Comparison of ENCODE assay signal across 10 cellular contexts in genomic region chr6:41636803-41637178, GRCh38. TPM values are rescaled to one million over a fixed set of nuclear protein-coding genes. Genes with fewer than 3 reads are reported as not detected.
DNase-seq lines count a peak whose midpoint lies in the region; ATAC-seq, FAIRE-seq and TF ChIP-seq lines count a peak whose summit lies in the region.
"Had no signal": no experiment of that assay in that cellular context is flagged by ENCODE, and none has a peak within 500 bp of the region (broad histone marks: within the 10 kb centered on the region; RNA-seq: fewer than 3 reads in every experiment).

No MANE protein-coding gene starts in this region.

- H3K9me2 ChIP-seq in GM23338 (ENCODE audit: insufficient read depth), result no peaks in the 10 kb centered on the region

- H4K20me1 ChIP-seq in GM23338 (replicated peaks; ENCODE audit: insufficient read depth), result no peaks in the 10 kb centered on the region; the same call in 1 of the 2 replicates
- H4K20me1 ChIP-seq in astrocyte (ENCODE audit: insufficient read depth, low read length), result peaks cover 30% of the 10 kb centered on the region

- no peak for TF ChIP-seq CTCF in GM23338 (conservative IDR thresholded peaks at IDR 0.05; ENCODE audit: low read depth in 2 of 2)
- no peak for TF ChIP-seq CTCF in astrocyte (IDR thresholded peaks at IDR 0.05; ENCODE audit: insufficient read depth, low read depth, low read length)

- H3K36me3 Mint-ChIP-seq in GM23338 (ENCODE audit: low read depth) (peaks cover 11% of the 10 kb centered on the region), astrocyte (ENCODE audit: low read depth, unreplicated experiment) (peaks cover 13% of the 10 kb centered on the region)
- H3K36me3 Mint-ChIP-seq in activated CD4-positive, alpha-beta memory T cell treated with anti-CD3 and anti-CD28 coated beads, Interleukin-2, amount 10 ng/mL, durations not matched to agents 7 days and 5 days (ENCODE audit: low read depth), result no peaks in the 10 kb centered on the region
- H3K36me3 Mint-ChIP-seq: activated naive CD4-positive, alpha-beta T cell treated with anti-CD3 and anti-CD28 coated beads, Interleukin-2, amount 50 U/mL, for 24 hours had no signal

- H3K9me3 Mint-ChIP-seq in GM23338 (no peaks in the 10 kb centered on the region; the same call in 2 of the 3 replicates), astrocyte (ENCODE audit: unreplicated experiment) (no peaks in the 10 kb centered on the region)
- H3K9me3 Mint-ChIP-seq in activated CD4-positive, alpha-beta memory T cell treated with anti-CD3 and anti-CD28 coated beads, Interleukin-2, amount 10 ng/mL, durations not matched to agents 7 days and 5 days, result no peaks in the 10 kb centered on the region
- H3K9me3 Mint-ChIP-seq: activated naive CD4-positive, alpha-beta T cell treated with anti-CD3 and anti-CD28 coated beads, Interleukin-2, amount 50 U/mL, for 24 hours had no signal

- FAIRE-seq in astrocyte (lab: Jason Lieb, UNC), result no peak

- H3K27me3 Mint-ChIP-seq in GM23338 (ENCODE audit: insufficient read depth, low read depth, poor library complexity) (peaks cover 54% of the 10 kb centered on the region), astrocyte (ENCODE audit: low read depth, unreplicated experiment) (peaks cover 2% of the 10 kb centered on the region)
- H3K27me3 Mint-ChIP-seq in activated CD4-positive, alpha-beta memory T cell treated with anti-CD3 and anti-CD28 coated beads, Interleukin-2, amount 10 ng/mL, durations not matched to agents 7 days and 5 days, result peaks cover 62% of the 10 kb centered on the region

- peak overlapping the region; percentile 90 for H2AFZ ChIP-seq in GM23338
- peak overlapping the region; percentile 79 for H2AFZ ChIP-seq in astrocyte (ENCODE audit: low read depth, low read length)

- peak overlapping the region; percentile 76 for H3K4me3 Mint-ChIP-seq in GM23338
- peak overlapping the region; percentile 85 for H3K4me3 Mint-ChIP-seq in astrocyte (ENCODE audit: unreplicated experiment)
- H3K4me3 Mint-ChIP-seq in activated CD4-positive, alpha-beta memory T cell treated with anti-CD3 and anti-CD28 coated beads, Interleukin-2, amount 10 ng/mL, durations not matched to agents 7 days and 5 days, result no peak overlapping the region

- H3K4me2 ChIP-seq in GM23338, result peak overlapping the region; percentile 100
- H3K4me2 ChIP-seq in astrocyte (ENCODE audit: low read length), result peak overlapping the region; percentile 98

- H3K79me2 ChIP-seq in GM23338 (replicated peaks; ENCODE audit: insufficient read depth) (peaks cover 9% of the 10 kb centered on the region; the same call in 1 of the 2 replicates), astrocyte (ENCODE audit: insufficient read depth, low read length) (peaks cover 27% of the 10 kb centered on the region)

- H3K4me3 ChIP-seq in GM23338, result peak overlapping the region; percentile 87
- H3K4me3 ChIP-seq in astrocyte (ENCODE audit: insufficient read depth, low read depth, low read length), result peak overlapping the region; percentile 71
- H3K4me3 ChIP-seq in iPS-20b (ENCODE audit: low read length), result peak overlapping the region; percentile 88; the same call in 1 of the 2 replicates
- H3K4me3 ChIP-seq in skeletal muscle cell (ENCODE audit: low read depth, low read length), result peak overlapping the region; percentile 59

- H3K4me1 ChIP-seq in GM23338 (ENCODE audit: insufficient read depth), result peaks cover 45% of the 10 kb centered on the region
- peaks cover 38% of the 10 kb centered on the region for H3K4me1 ChIP-seq in astrocyte (ENCODE audit: insufficient read depth, low read length)
- peaks cover 20% of the 10 kb centered on the region for H3K4me1 ChIP-seq in iPS-20b (ENCODE audit: insufficient read depth, low read length)

- no peaks in the 10 kb centered on the region for H3K9me3 ChIP-seq in astrocyte (ENCODE audit: insufficient read depth, low read depth, low read length)
- H3K9me3 ChIP-seq in iPS-20b (ENCODE audit: insufficient read depth, low read depth, low read length), result no peaks in the 10 kb centered on the region

- H3K36me3 ChIP-seq in GM23338 (ENCODE audit: insufficient read depth) (no peaks in the 10 kb centered on the region), astrocyte (ENCODE audit: insufficient read depth, low read length) (no peaks in the 10 kb centered on the region), iPS-20b (ENCODE audit: insufficient read depth, low read depth, low read length) (no peaks in the 10 kb centered on the region; the same call in 1 of the 2 replicates)

- peak overlapping the region; percentile 71 for H3K9ac ChIP-seq in astrocyte (ENCODE audit: low read length)
- H3K9ac ChIP-seq in iPS-20b (ENCODE audit: low read depth, low read length), result no peak overlapping the region; the same call in 1 of the 2 replicates

- H3K27me3 ChIP-seq in GM23338 (ENCODE audit: insufficient read depth), result peaks cover 71% of the 10 kb centered on the region
- H3K27me3 ChIP-seq in astrocyte (ENCODE audit: insufficient read depth, low read length), result peaks cover 4% of the 10 kb centered on the region
- peaks cover 87% of the 10 kb centered on the region for H3K27me3 ChIP-seq in iPS-20b (ENCODE audit: insufficient read depth, low read length)

- peaks cover 49% of the 10 kb centered on the region for H3K4me1 Mint-ChIP-seq in GM23338
- peaks cover 44% of the 10 kb centered on the region for H3K4me1 Mint-ChIP-seq in astrocyte (ENCODE audit: low read depth, unreplicated experiment)
- peaks cover 5% of the 10 kb centered on the region for H3K4me1 Mint-ChIP-seq in activated CD4-positive, alpha-beta memory T cell treated with anti-CD3 and anti-CD28 coated beads, Interleukin-2, amount 10 ng/mL, durations not matched to agents 7 days and 5 days

- DNase-seq in GM23338 (ENCODE audit: low spot score) (peak; percentile 86), astrocyte (ENCODE audit: low read depth) (no peak), skeletal muscle cell (ENCODE audit: low read depth) (no peak), hepatic stellate cell (ENCODE audit: low spot score) (no peak), dedifferentiated amniotic fluid mesenchymal stem cell (ENCODE audit: extremely low spot score) (no peak)
- DNase-seq in activated CD4-positive, alpha-beta memory T cell treated with anti-CD3 and anti-CD28 coated beads, Interleukin-2, amount 10 ng/mL, durations not matched to agents 7 days and 5 days, result no peak
- DNase-seq: Karpas-422 had no signal

- POLR2A ChIA-PET in activated CD4-positive, alpha-beta memory T cell treated with anti-CD3 and anti-CD28 coated beads, Interleukin-2, amount 10 ng/mL, durations not matched to agents 7 days and 5 days (lab: Charles Lee), result no interaction called here

- 0 out of 2 replicates have a peak, but pooled peaks cover 9% of the 10 kb centered on the region for H3F3A ChIP-seq in GM23338 (replicated peaks; ENCODE audit: low read depth)

- H3K27ac Mint-ChIP-seq in GM23338 (no peak overlapping the region), astrocyte (ENCODE audit: unreplicated experiment) (peak overlapping the region; percentile 63)
- no peak overlapping the region for H3K27ac Mint-ChIP-seq in activated CD4-positive, alpha-beta memory T cell treated with anti-CD3 and anti-CD28 coated beads, Interleukin-2, amount 10 ng/mL, durations not matched to agents 7 days and 5 days
- H3K27ac Mint-ChIP-seq: activated naive CD4-positive, alpha-beta T cell treated with anti-CD3 and anti-CD28 coated beads, Interleukin-2, amount 50 U/mL, for 24 hours had no signal

- H3K27ac ChIP-seq in GM23338 (ENCODE audit: low read depth) (no peak overlapping the region), astrocyte (ENCODE audit: low read depth, low read length) (no peak overlapping the region), iPS-20b (ENCODE audit: low read length) (no peak overlapping the region)

- CTCF ChIA-PET in activated CD4-positive, alpha-beta memory T cell treated with anti-CD3 and anti-CD28 coated beads, Interleukin-2, amount 10 ng/mL, durations not matched to agents 7 days and 5 days (lab: Charles Lee), result no interaction called here

- ATAC-seq in GM23338, result peak; percentile 52
- ATAC-seq in HG03442 (IDR thresholded peaks at IDR 0.05; ENCODE audit: unreplicated experiment), result no peak

TF ChIP-seq in GM23338, 12 proteins besides CTCF, POLR2A, EP300 and RAD21:
- TF ChIP-seq, protein P1, sequence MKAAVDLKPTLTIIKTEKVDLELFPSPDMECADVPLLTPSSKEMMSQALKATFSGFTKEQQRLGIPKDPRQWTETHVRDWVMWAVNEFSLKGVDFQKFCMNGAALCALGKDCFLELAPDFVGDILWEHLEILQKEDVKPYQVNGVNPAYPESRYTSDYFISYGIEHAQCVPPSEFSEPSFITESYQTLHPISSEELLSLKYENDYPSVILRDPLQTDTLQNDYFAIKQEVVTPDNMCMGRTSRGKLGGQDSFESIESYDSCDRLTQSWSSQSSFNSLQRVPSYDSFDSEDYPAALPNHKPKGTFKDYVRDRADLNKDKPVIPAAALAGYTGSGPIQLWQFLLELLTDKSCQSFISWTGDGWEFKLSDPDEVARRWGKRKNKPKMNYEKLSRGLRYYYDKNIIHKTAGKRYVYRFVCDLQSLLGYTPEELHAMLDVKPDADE (IDR thresholded peaks at IDR 0.05), result no peak
- TF ChIP-seq EZH2 (IDR thresholded peaks at IDR 0.05; ENCODE audit: low read depth, unreplicated experiment), result peak; percentile 44

RNA-seq across cellular contexts. Expression of gene MDFI, which starts 1.5 kb away (rescaled TPM):
- 41.5 and 51.4 TPM in 2 replicates for total RNA-seq in GM23338 (2014; rRNA removed; shearing (Covaris generic))
- polyA plus RNA-seq in GM23338 (2016; fragmentation: Nextera tagmentation; extraction: Ambion mirVana), result 2.8 and 3.4 TPM in 2 replicates
- 144 and 167 TPM in 2 replicates for total RNA-seq in astrocyte
- total RNA-seq in activated CD4-positive, alpha-beta memory T cell treated with anti-CD3 and anti-CD28 coated beads, Interleukin-2, amount 10 ng/mL, durations not matched to agents 7 days and 5 days, result not detected

Comparison
In these comparisons a context has a peak if more than half of its experiments do, and no peak if none do; other contexts are left out.
1. RNA of gene MDFI, which starts 1.5 kb away (total RNA-seq): 144 to 167 TPM in astrocyte and 41.5 to 51.4 TPM in GM23338; not detected in activated CD4-positive, alpha-beta memory T cell treated with anti-CD3 and anti-CD28 coated beads, Interleukin-2, amount 10 ng/mL, durations not matched to agents 7 days and 5 days; every median in the first group is over 10 times any median in the second.
2. Peak in every context shown above with its lines, with median percentiles within 50 percentile points of each other: H3K4me3 ChIP-seq.